Comparison of ENCODE assay signal across 10 cellular contexts in genomic region chr10:29788113-29788512, GRCh38.
"Had no signal": no experiment of that assay in that cellular context is flagged by ENCODE, and none has a peak within 500 bp of the region (broad histone marks: within the 10 kb centered on the region; RNA-seq: fewer than 3 reads in every experiment).

No MANE protein-coding gene starts in this region.

- H3K27ac ChIP-seq: GM23248, HL-60, KMS-11 had no signal

- H3K4me3 ChIP-seq: GM23248 had no signal

- ATAC-seq: HepG2 had no signal

- H3K4me2 ChIP-seq: KMS-11 had no signal

- DNase-seq: GM23248, GOT3, H9, HCEC 1CT, HFFc6, KBM-7 had no signal

- H3K9ac ChIP-seq: GM23248, KMS-11 had no signal

- FAIRE-seq: H54, HepG2 had no signal

- H2AFZ ChIP-seq: GM23248 had no signal
